1 cellular context compared by ENCODE assay signal in genomic region chr1:10045480-10046355, GRCh38.
A peak's percentile ranks its signal among the peaks of the same experiment; 100 is the strongest.
TF ChIP-seq lines count a peak whose summit lies in the region.

No MANE protein-coding gene starts in this region.

TF ChIP-seq in HEK293, 187 proteins besides CTCF, POLR2A, EP300 and RAD21 (continued from another document):
- TF ChIP-seq ZNF24 (tag by site-specific recombination; IDR thresholded peaks at IDR 0.05), result 0 out of 2 replicates have a peak, but pooled peaks have one; percentile 23
